ENCODE assay signal across 16 cellular contexts in the genomic region with DNA sequence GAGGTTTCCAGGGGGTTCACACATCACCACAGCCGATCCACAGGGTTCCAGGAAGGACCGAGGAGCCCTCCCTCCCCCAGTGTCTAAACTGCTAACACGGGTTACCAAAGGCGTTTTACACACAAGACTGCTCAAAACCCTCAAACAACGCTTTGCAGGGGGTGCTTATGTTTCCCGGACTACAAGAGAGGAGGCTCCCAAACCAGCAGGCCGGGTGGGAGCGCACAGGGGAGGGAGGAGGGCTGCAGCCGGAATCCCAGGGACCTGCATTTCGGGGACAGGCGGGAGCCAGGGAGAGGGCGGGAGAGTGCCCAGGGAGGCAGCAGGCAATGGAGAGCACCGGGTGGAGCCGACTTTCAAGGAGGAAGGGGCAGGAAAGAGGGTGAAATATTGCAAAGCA. TPM values are rescaled to one million over a fixed set of nuclear protein-coding genes. Genes with fewer than 3 reads are reported as not detected.
DNase-seq lines count a peak whose midpoint lies in the region; ATAC-seq, FAIRE-seq and TF ChIP-seq lines count a peak whose summit lies in the region.
"Had no signal": no experiment of that assay in that cellular context is flagged by ENCODE, and none has a peak within 500 bp of the region (broad histone marks: within the 10 kb centered on the region; RNA-seq: fewer than 3 reads in every experiment).

No MANE protein-coding gene starts in this region.

- 88% methylated on average over 13 of the region's 14 CpGs for WGBS in HepG2 (ENCODE audit: low lambda C conversion rate)
- WGBS in right lobe of liver (ENCODE audit: insufficient coverage, low coverage, low lambda C conversion rate, missing lambda C conversion rate), result 65% methylated on average over 12 of the region's 14 CpGs
- 48 to 60% methylated on average over 13 to 14 of the region's 14 CpGs for WGBS in upper lobe of left lung, 2 donors

- H3K27me3 ChIP-seq in HepG2 (ENCODE audit: control insufficient read depth in 1 of 2, insufficient read depth in 2 of 2, low read length in 2 of 2) (no peaks in the 10 kb centered on the region), right lobe of liver (no peaks in the 10 kb centered on the region), mucosa of rectum (ENCODE audit: control insufficient read depth in 2 of 2, insufficient read depth in 2 of 2, low read length in 2 of 2) (peaks cover 0 to 2% of the 10 kb centered on the region in 2 donors), upper lobe of left lung (no peaks in the 10 kb centered on the region)
- H3K27me3 ChIP-seq: brain microvascular endothelial cell had no signal

- H3K4me2 ChIP-seq in HepG2 (ENCODE audit: low read depth, low read length), result peak overlapping the region; percentile 45; the same call in 1 of the 2 replicates

- FAIRE-seq in HepG2 (lab: Jason Lieb, UNC) (no peak), H54 (lab: Jason Lieb, UNC) (no peak)
- FAIRE-seq: RCC 7860 had no signal

- no peak for TF ChIP-seq CTCF in HepG2 (CRISPR knock-in tag; IDR thresholded peaks at IDR 0.05)
- TF ChIP-seq CTCF in right lobe of liver (IDR thresholded peaks at IDR 0.05), result no peak
- no peak for TF ChIP-seq CTCF in choroid plexus epithelial cell (conservative IDR thresholded peaks at IDR 0.05; ENCODE audit: low read depth, low read length)
- no peak for TF ChIP-seq CTCF in upper lobe of left lung (IDR thresholded peaks at IDR 0.05)

- no peaks in the 10 kb centered on the region for H3K79me2 ChIP-seq in HepG2 (ENCODE audit: insufficient read depth, low read length)

- H2AFZ ChIP-seq in HepG2 (ENCODE audit: low read length), result no peak overlapping the region

- DNase-seq in HepG2 (ENCODE audit: low spot score) (no peak), right lobe of liver (no peak), choroid plexus epithelial cell (ENCODE audit: low read depth) (peak; percentile 33), upper lobe of left lung (no peak), H54 (ENCODE audit: insufficient read length, low spot score) (no peak)
- DNase-seq: activated CD4-positive, alpha-beta T cell treated with anti-CD3 and anti-CD28 coated beads, Interleukin-2, amount 50 U/mL, for 48 hours; activated naive CD8-positive, alpha-beta T cell treated with anti-CD3 and anti-CD28 coated beads for 36 hours; activated T-cell treated with anti-CD3 and anti-CD28 coated beads, Interleukin-2, amount 50 U/mL, for 72 hours; brain microvascular endothelial cell; erythroblast; NCI-H1930 had no signal

- ATAC-seq in HepG2 (peak; percentile 12; the same call in 2 of the 3 replicates), right lobe of liver (no peak), upper lobe of left lung (ENCODE audit: low FRiP score in 2 of 2) (peak; percentile 2 to 6), GM18517 (IDR thresholded peaks at IDR 0.05; ENCODE audit: unreplicated experiment) (no peak), HG03520 (IDR thresholded peaks at IDR 0.05; ENCODE audit: unreplicated experiment) (no peak)
- ATAC-seq: activated T-cell treated with anti-CD3 and anti-CD28 coated beads, Interleukin-2, amount 50 U/mL, for 72 hours; naive thymus-derived CD8-positive, alpha-beta T cell had no signal

- no peaks in the 10 kb centered on the region for H3K36me3 ChIP-seq in HepG2 (replicated peaks in 1 of 2; ENCODE audit: control insufficient read depth in 1 of 2, insufficient read depth in 2 of 2, low read length in 2 of 2)
- H3K36me3 ChIP-seq in right lobe of liver, result no peaks in the 10 kb centered on the region
- H3K36me3 ChIP-seq in mucosa of rectum (ENCODE audit: control insufficient read depth in 2 of 2, insufficient read depth in 2 of 2, low read length in 2 of 2), result no peaks in the 10 kb centered on the region
- H3K36me3 ChIP-seq in upper lobe of left lung, result no peaks in the 10 kb centered on the region
- H3K36me3 ChIP-seq: brain microvascular endothelial cell had no signal

- CTCF ChIA-PET in HepG2 (lab: Yijun Ruan, JAX; ENCODE audit: low intra/inter-chr PET ratio, low total read pairs), result no interaction called here

- in situ Hi-C loops in HepG2 (cut with HindIII; ENCODE audit: extremely low pct_ligation_motif_present, low pct_unique_long_range_greater_than_20kb), result no loop called here

- no peak for TF ChIP-seq EP300 in HepG2 (IDR thresholded peaks at IDR 0.05; ENCODE audit: low read depth in 2 of 2, low read length in 2 of 2)
- TF ChIP-seq EP300 in HepG2 (CRISPR knock-in tag; IDR thresholded peaks at IDR 0.05; ENCODE audit: borderline replicate concordance), result no peak
- no peak for TF ChIP-seq EP300 in upper lobe of left lung (IDR thresholded peaks at IDR 0.05)

- intact Hi-C loops in HepG2 (cut with micrococcal nuclease; ENCODE audit: unreplicated experiment), result no loop called here
- intact Hi-C loops in right lobe of liver (cut with DNase I), result no loop called here

- peak overlapping the region; percentile 47 for H3K9ac ChIP-seq in HepG2 (ENCODE audit: insufficient read depth, low read depth, low read length)
- H3K9ac ChIP-seq in mucosa of rectum (ENCODE audit: low read depth in 1 of 2, low read length in 2 of 2), result peak overlapping the region in 1 of 2 donors; percentile 1

- no peak overlapping the region for H3K4me3 ChIP-seq in HepG2 (replicated peaks in 1 of 3; ENCODE audit: insufficient read depth in 1 of 3, low read depth in 2 of 3, low read length in 3 of 3)
- no peak overlapping the region for H3K4me3 ChIP-seq in right lobe of liver
- H3K4me3 ChIP-seq in choroid plexus epithelial cell (ENCODE audit: low read depth, low read length), result no peak overlapping the region
- no peak overlapping the region for H3K4me3 ChIP-seq in mucosa of rectum (ENCODE audit: low read length in 2 of 2)
- no peak overlapping the region for H3K4me3 ChIP-seq in upper lobe of left lung

- POLR2A ChIA-PET in HepG2 (lab: Yijun Ruan, JAX), result no interaction called here

- TF ChIP-seq RAD21 in HepG2 (CRISPR knock-in tag; IDR thresholded peaks at IDR 0.05), result no peak

- H3K27ac ChIP-seq in HepG2 (ENCODE audit: extremely low read length, insufficient read depth, low read length) (no peak overlapping the region), right lobe of liver (peak overlapping the region in 1 of 3 donors; percentile 7), mucosa of rectum (ENCODE audit: low read depth in 2 of 2, low read length in 2 of 2) (peak overlapping the region; percentile 73 to 84), upper lobe of left lung (peak overlapping the region; percentile 36 to 51 (median 36))
- H3K27ac ChIP-seq: brain microvascular endothelial cell had no signal

- H3K4me1 ChIP-seq in HepG2 (ENCODE audit: insufficient read depth, low read length), result peaks cover 41% of the 10 kb centered on the region
- peaks cover 0 to 14% (median 5%) of the 10 kb centered on the region in 4 donors for H3K4me1 ChIP-seq in right lobe of liver
- H3K4me1 ChIP-seq in mucosa of rectum (ENCODE audit: control insufficient read depth in 2 of 2, insufficient read depth in 2 of 2, low read length in 2 of 2), result peaks cover 33 to 43% of the 10 kb centered on the region in 2 donors
- H3K4me1 ChIP-seq in upper lobe of left lung, result peaks cover 6 to 33% (median 18%) of the 10 kb centered on the region in 4 donors

- BruUV-seq in HepG2 (replicated peaks; lab: Mats Ljungman, UMichigan), result no TSS peak

- TF ChIP-seq POLR2A in HepG2 (IDR thresholded peaks at IDR 0.05; ENCODE audit: insufficient read depth in 1 of 2, low read depth in 2 of 2, low read length in 2 of 2) (no peak), right lobe of liver (IDR thresholded peaks at IDR 0.05) (no peak), upper lobe of left lung (IDR thresholded peaks at IDR 0.05) (no peak), H54 (IDR thresholded peaks at IDR 0.05; ENCODE audit: low read depth, low read length) (no peak)

- H4K20me1 ChIP-seq in HepG2 (ENCODE audit: insufficient read depth, low read length), result no peaks in the 10 kb centered on the region

- H3K9me3 ChIP-seq in HepG2 (ENCODE audit: low read length) (no peaks in the 10 kb centered on the region), right lobe of liver (no peaks in the 10 kb centered on the region), mucosa of rectum (ENCODE audit: control insufficient read depth in 2 of 2, low read length in 2 of 2) (no peaks in the 10 kb centered on the region), upper lobe of left lung (no peaks in the 10 kb centered on the region)

TF ChIP-seq in HepG2, 621 proteins besides CTCF, POLR2A, EP300 and RAD21 (continues in another document):
- TF ChIP-seq ZSCAN21 (CRISPR knock-in tag; IDR thresholded peaks at IDR 0.05; ENCODE audit: borderline replicate concordance) (no peak), REXO4 (CRISPR knock-in tag; IDR thresholded peaks at IDR 0.05; ENCODE audit: borderline replicate concordance) (no peak), MATR3 (CRISPR knock-in tag; IDR thresholded peaks at IDR 0.05) (no peak)

RNA-seq across cellular contexts. Expression of a gene that starts 50.8 kb away (rescaled TPM):
- total RNA-seq in HepG2 (2016; rRNA removed; fragmentation: Illumina TruSeq; extraction: Trizol) (39.3 and 59.0 TPM in 2 replicates), right lobe of liver (10 to 100 TPM; 14.6 to 23.6 (median 17.5) TPM), upper lobe of left lung (10 to 100 TPM; 39.8 to 71.4 (median 40.8) TPM)
- 2.3 and 3.6 TPM in 2 replicates for total RNA-seq in HepG2 (2016; cell fraction: cytosol; rRNA removed; fragmentation: Illumina TruSeq; extraction: Trizol; ENCODE audit: low read depth)
- total RNA-seq in HepG2 (2016; cell fraction: insoluble cytoplasmic fraction; rRNA removed; fragmentation: Illumina TruSeq; extraction: Trizol), result 39.7 and 56.7 TPM in 2 replicates
- 10.1 and 13.7 TPM in 2 replicates for total RNA-seq in HepG2 (2016; cell fraction: membrane; rRNA removed; fragmentation: Illumina TruSeq; extraction: Trizol)
- 22.6 and 23.2 TPM in 2 replicates for total RNA-seq in HepG2 (2016; cell fraction: nucleus; rRNA removed; fragmentation: Illumina TruSeq; extraction: Trizol)
- polyA plus RNA-seq in HepG2 (2011; rRNA removed), result 19.4 and 24.3 TPM in 2 replicates
- 12.3 and 17.8 TPM in 2 replicates for polyA plus RNA-seq in HepG2 (2011; cell fraction: cytosol; rRNA removed)
- polyA plus RNA-seq in HepG2 (2011; cell fraction: nucleus; rRNA removed), result 8.4 and 8.6 TPM in 2 replicates
- polyA plus RNA-seq in HepG2 (2012), result 17.3 and 26.9 TPM in 2 replicates
- 1.1 and 1.2 TPM in 2 replicates for polyA plus RNA-seq in HepG2 (2016; cell fraction: cytosol; fragmentation: Illumina TruSeq; extraction: Trizol; ENCODE audit: low read depth)
- polyA plus RNA-seq in HepG2 (2016; cell fraction: insoluble cytoplasmic fraction; fragmentation: Illumina TruSeq; extraction: Trizol; ENCODE audit: low read depth), result 54.1 and 54.3 TPM in 2 replicates
- polyA plus RNA-seq in HepG2 (2016; cell fraction: membrane; fragmentation: Illumina TruSeq; extraction: Trizol; ENCODE audit: low read depth), result 4.5 and 5.6 TPM in 2 replicates
- polyA plus RNA-seq in HepG2 (2016; cell fraction: nucleus; fragmentation: Illumina TruSeq; extraction: Trizol; ENCODE audit: insufficient read depth, low read depth), result 27.5 and 28.4 TPM in 2 replicates
- polyA minus RNA-seq in HepG2 (2011; rRNA and poly(A)+ RNA removed; ENCODE audit: low replicate concordance), result 11.0 and 11.5 TPM in 2 replicates
- polyA minus RNA-seq in HepG2 (2011; cell fraction: cytosol; rRNA and poly(A)+ RNA removed), result 28.0 and 28.4 TPM in 2 replicates
- polyA minus RNA-seq in HepG2 (2011; cell fraction: nucleus; rRNA and poly(A)+ RNA removed), result 17.9 and 19.4 TPM in 2 replicates

Comparison
In these comparisons a context has a peak if more than half of its experiments do, and no peak if none do; other contexts are left out.
1. ATAC-seq: peak in HepG2 (single experiment) and upper lobe of left lung (2 of 2); none in right lobe of liver (0 of 4), GM18517 (single experiment) and HG03520 (single experiment).